18 cellular contexts compared by ENCODE assay signal in the genomic region with DNA sequence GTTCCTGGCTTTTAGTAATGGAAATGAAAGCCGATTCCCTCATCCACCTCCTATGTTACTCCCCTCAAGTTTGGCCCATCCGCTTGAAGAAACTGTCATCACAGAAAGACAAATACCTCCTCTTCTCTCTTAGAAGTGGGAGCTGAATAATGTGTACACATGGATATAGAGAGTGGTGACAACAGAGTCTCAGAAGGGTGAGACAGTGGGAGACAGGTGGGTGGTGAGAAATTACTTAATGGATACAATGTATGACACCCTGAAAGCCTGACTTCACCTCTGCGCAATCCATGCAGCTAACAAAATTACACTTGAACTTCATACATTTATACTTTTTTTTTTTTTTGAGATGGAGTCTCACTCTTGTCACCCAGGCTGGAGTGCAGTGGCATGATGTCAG.
DNase-seq lines count a peak whose midpoint lies in the region; ATAC-seq and TF ChIP-seq lines count a peak whose summit lies in the region.
"Had no signal": no experiment of that assay in that cellular context is flagged by ENCODE, and none has a peak within 500 bp of the region (broad histone marks: within the 10 kb centered on the region; RNA-seq: fewer than 3 reads in every experiment).

No MANE protein-coding gene starts in this region.

- H3K9ac ChIP-seq in H9 (ENCODE audit: extremely low read depth, insufficient read length, low read length): no peak overlapping the region
- no peak overlapping the region for H3K9ac ChIP-seq in parathyroid adenoma
- H3K9ac ChIP-seq: BLaER1 had no signal

- H2BK5ac ChIP-seq in H9 (ENCODE audit: insufficient read length, low read length): no peak overlapping the region

- H3K23ac ChIP-seq in H9 (ENCODE audit: insufficient read length, low read depth, low read length): no peak overlapping the region

- no peak overlapping the region for H2BK120ac ChIP-seq in H9 (ENCODE audit: low read depth, low read length, poor library complexity, severe bottlenecking)

- no peak overlapping the region for H3K56ac ChIP-seq in H9 (ENCODE audit: insufficient read length, low read depth, low read length)

- H2BK15ac ChIP-seq in H9 (ENCODE audit: low read depth, low read length): no peak overlapping the region

- H3K79me2 ChIP-seq in H9 (ENCODE audit: insufficient read depth, low read length) (no peaks in the 10 kb centered on the region), parathyroid adenoma (no peaks in the 10 kb centered on the region)

- no peak overlapping the region; a peak in 1 of 7 replicates for H3K27ac Mint-ChIP-seq in H9
- H3K27ac Mint-ChIP-seq: B cell; CD4-positive, CD25-positive, alpha-beta regulatory T cell; CD8-positive, alpha-beta T cell had no signal

- no peak overlapping the region for H3K4ac ChIP-seq in H9 (ENCODE audit: low read depth, low read length)

- H2AFZ ChIP-seq in H9 (ENCODE audit: low read length) (no peak overlapping the region), parathyroid adenoma (no peak overlapping the region)

- H3K27ac ChIP-seq in H9 (ENCODE audit: insufficient read length, low read depth, low read length) (no peak overlapping the region), Panc1 (ENCODE audit: low read length) (peak overlapping the region; percentile 75; the same call in 1 of the 2 replicates), parathyroid adenoma (peak overlapping the region; percentile 77)
- H3K27ac ChIP-seq: BLaER1, C4-2B had no signal

- H3K4me2 ChIP-seq in H9 (ENCODE audit: insufficient read depth, insufficient read length, low read length) (no peak overlapping the region), parathyroid adenoma (ENCODE audit: low read length) (no peak overlapping the region)
- H3K4me2 ChIP-seq: BLaER1 had no signal

- H4K20me1 ChIP-seq in H9 (ENCODE audit: control insufficient read depth, insufficient read depth, insufficient read length): no peaks in the 10 kb centered on the region
- H4K20me1 ChIP-seq: BLaER1 had no signal

- H3K14ac ChIP-seq in H9 (ENCODE audit: insufficient read depth, low read length): no peak overlapping the region

- H3K27me3 Mint-ChIP-seq in H9 (ENCODE audit: low read depth): no peaks in the 10 kb centered on the region
- H3K27me3 Mint-ChIP-seq: B cell had no signal

- no peak for DNase-seq in H9
- DNase-seq in Panc1 (ENCODE audit: low read depth, low spot score): no peak
- no peak for DNase-seq in NCI-H2171 treated with DMSO at 0.1 percent for 48 hours (lab: John Stamatoyannopoulos, UW)
- no peak for DNase-seq in activated CD4-positive, alpha-beta T cell treated with anti-CD3 and anti-CD28 coated beads, Interleukin-2, amount 50 U/mL, for 1 hour
- DNase-seq: CD4-positive, CD25-positive, alpha-beta regulatory T cell; CD8-positive, alpha-beta T cell; DMS 273 treated with DMSO at 0.1 percent for 48 hours; DMS79; EL; GDM1; GOT3; H7 had no signal

- BruUV-seq in Panc1 (replicated peaks; lab: Mats Ljungman, UMichigan): no TSS peak

- no CpG with 5 or more reads among the region's 3 CpGs for WGBS in H9 (ENCODE audit: extremely low coverage, insufficient read length, low lambda C conversion rate)

- no peaks in the 10 kb centered on the region for H3K23me2 ChIP-seq in H9 (ENCODE audit: insufficient read length, low read depth, low read length, poor library complexity, severe bottlenecking)

- H2BK20ac ChIP-seq in H9 (ENCODE audit: low read depth, low read length, poor library complexity, severe bottlenecking): no peak overlapping the region

- no peak for ATAC-seq in Panc1
- no peak for ATAC-seq in GM18502 (IDR thresholded peaks at IDR 0.05; ENCODE audit: poor library complexity, unreplicated experiment)
- ATAC-seq: CD8-positive, alpha-beta T cell; GM12878 had no signal

- no peak overlapping the region for H4K91ac ChIP-seq in H9 (ENCODE audit: insufficient read length, low read depth, low read length)

- H3K27me3 ChIP-seq in H9 (ENCODE audit: insufficient read depth, low read length) (no peaks in the 10 kb centered on the region), Panc1 (ENCODE audit: control insufficient read depth, insufficient read depth, low read length) (no peaks in the 10 kb centered on the region), parathyroid adenoma (ENCODE audit: control insufficient read depth, insufficient read depth, low read length) (no peaks in the 10 kb centered on the region)
- H3K27me3 ChIP-seq: BLaER1 had no signal

- intact Hi-C loops in Panc1 (cut with micrococcal nuclease; ENCODE audit: unreplicated experiment): no loop called here

- in situ Hi-C loops in Panc1 (cut with HindIII; ENCODE audit: low pct_unique_long_range_greater_than_20kb, low sequenced_read_pairs): no loop called here

- H3K18ac ChIP-seq in H9 (ENCODE audit: insufficient read length, low read depth, low read length): no peak overlapping the region

- H3K9me3 ChIP-seq in H9 (ENCODE audit: control insufficient read depth, low read depth, low read length) (no peaks in the 10 kb centered on the region), Panc1 (ENCODE audit: control insufficient read depth, insufficient read depth, low read depth, low read length) (no peaks in the 10 kb centered on the region), parathyroid adenoma (ENCODE audit: control insufficient read depth, low read length) (no peaks in the 10 kb centered on the region)
- H3K9me3 ChIP-seq: BLaER1 had no signal

- H3K4me3 ChIP-seq in Panc1 (ENCODE audit: low read depth in 2 of 2, low read length in 2 of 2) (no peak overlapping the region), parathyroid adenoma (ENCODE audit: low read depth, low read length) (no peak overlapping the region)
- H3K4me3 ChIP-seq: BLaER1, GM12878 had no signal

- no peak overlapping the region for H2AK5ac ChIP-seq in H9 (ENCODE audit: insufficient read length, low read length)

- CTCF ChIA-PET in Panc1 (lab: Charles Lee): no interaction called here

- no peak overlapping the region for H3K4me3 Mint-ChIP-seq in H9
- H3K4me3 Mint-ChIP-seq: B cell; CD4-positive, CD25-positive, alpha-beta regulatory T cell; CD8-positive, alpha-beta T cell had no signal

- POLR2A ChIA-PET in Panc1 (lab: Charles Lee): interaction anchor here (0.7 kb wide), 1 partner anchor 22 kb away, joined by 9 read pairs; no protein-coding TSS in a partner anchor

- peaks cover 11 to 17% of the 10 kb centered on the region in 2 experiments for H3K4me1 Mint-ChIP-seq in H9
- H3K4me1 Mint-ChIP-seq: B cell; CD4-positive, CD25-positive, alpha-beta regulatory T cell had no signal

- peaks cover 0 to 4% (median 0%) of the 10 kb centered on the region in 3 experiments; a peak in 3 of 7 replicates for H3K36me3 Mint-ChIP-seq in H9 (ENCODE audit: insufficient read depth in 1 of 3, low read depth in 3 of 3)
- H3K36me3 Mint-ChIP-seq: CD4-positive, CD25-positive, alpha-beta regulatory T cell; CD8-positive, alpha-beta T cell had no signal

- H3K36me3 ChIP-seq in Panc1 (ENCODE audit: control insufficient read depth, insufficient read depth, low read length) (no peaks in the 10 kb centered on the region), parathyroid adenoma (ENCODE audit: control insufficient read depth, insufficient read depth, low read length) (no peaks in the 10 kb centered on the region)
- H3K36me3 ChIP-seq: BLaER1 had no signal

- H3K9me3 Mint-ChIP-seq in H9: peaks cover 0 to 4% of the 10 kb centered on the region in 2 experiments; a peak in 1 of 5 replicates
- H3K9me3 Mint-ChIP-seq: CD8-positive, alpha-beta T cell had no signal

- H2BK12ac ChIP-seq in H9 (ENCODE audit: insufficient read length, low read depth, low read length): peak overlapping the region; percentile 23

- H3K79me1 ChIP-seq in H9 (ENCODE audit: insufficient read depth, low read depth, low read length, poor library complexity, severe bottlenecking): no peaks in the 10 kb centered on the region

- H3K4me1 ChIP-seq in H9 (ENCODE audit: insufficient read depth, low read length) (no peaks in the 10 kb centered on the region; the same call in 1 of the 2 replicates), Panc1 (ENCODE audit: control insufficient read depth, insufficient read depth, low read length) (0 out of 2 replicates have a peak, but pooled peaks cover 6% of the 10 kb centered on the region), parathyroid adenoma (peaks cover 28% of the 10 kb centered on the region)
- H3K4me1 ChIP-seq: BLaER1 had no signal

- TF ChIP-seq CTCF in H9 (conservative IDR thresholded peaks at IDR 0.05) (no peak), Panc1 (IDR thresholded peaks at IDR 0.05) (no peak), parathyroid adenoma (IDR thresholded peaks at IDR 0.05) (no peak)

- no peak overlapping the region for H3T11ph ChIP-seq in H9 (ENCODE audit: low read length)

- H4K5ac ChIP-seq in H9 (ENCODE audit: insufficient read length, low read depth, low read length): no peak overlapping the region

- no peak overlapping the region for H4K8ac ChIP-seq in H9 (replicated peaks; ENCODE audit: insufficient read length, low read depth, low read length)
